ENCODE assay signal across 23 cellular contexts in the genomic region with DNA sequence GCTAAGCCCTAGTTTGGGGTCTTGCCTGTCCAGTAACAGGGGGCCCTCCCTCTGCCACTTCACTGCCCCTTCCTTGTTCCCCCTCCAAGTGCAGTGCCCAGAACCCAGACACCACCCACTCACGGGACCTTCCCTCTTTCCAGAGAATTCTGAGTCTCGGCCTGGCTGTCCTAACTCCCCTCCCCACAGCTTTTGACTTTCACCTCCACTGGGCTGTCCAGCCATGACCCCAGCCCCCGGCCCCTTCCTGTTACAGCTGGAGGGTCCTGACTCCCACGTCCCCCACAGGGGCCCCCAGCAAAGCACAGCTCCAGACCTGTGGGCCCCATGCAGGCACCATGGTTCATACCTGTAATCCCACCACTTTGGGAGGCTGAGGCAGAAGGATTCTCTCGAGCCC.
"Had no signal": no experiment of that assay in that cellular context is flagged by ENCODE, and none has a peak within 500 bp of the region (broad histone marks: within the 10 kb centered on the region; RNA-seq: fewer than 3 reads in every experiment).

No MANE protein-coding gene starts in this region.

- H3K4me3 Mint-ChIP-seq: activated CD4-positive, alpha-beta memory T cell treated with anti-CD3 and anti-CD28 coated beads, Interleukin-2, amount 10 ng/mL, durations not matched to agents 7 days and 5 days; activated CD4-positive, alpha-beta T cell treated with anti-CD3 and anti-CD28 coated beads, Interleukin-2, amount 10 ng/mL, durations not matched to agents 24 days and 14 days; activated CD8-positive, alpha-beta memory T cell treated with anti-CD3 and anti-CD28 coated beads, Interleukin-2, amount 10 ng/mL, durations not matched to agents 7 days and 5 days; activated naive CD8-positive, alpha-beta T cell treated with anti-CD3 and anti-CD28 coated beads for 36 hours; activated T-helper 17 cell treated with anti-CD3 and anti-CD28 coated beads, Interleukin-2, amount 50 U/mL, for 72 hours; endodermal cell; immature natural killer cell; memory B cell; neural crest cell; stimulated activated naive CD8-positive, alpha-beta T cell treated with anti-CD3 and anti-CD28 coated beads, Interleukin-15, amount 100 ng/mL, for 72 hours; T-helper 17 cell had no signal

- H3K9me3 Mint-ChIP-seq: activated CD4-positive, alpha-beta memory T cell treated with anti-CD3 and anti-CD28 coated beads, Interleukin-2, amount 10 ng/mL, durations not matched to agents 7 days and 5 days; activated CD4-positive, alpha-beta T cell treated with anti-CD3 and anti-CD28 coated beads, Interleukin-2, amount 10 ng/mL, durations not matched to agents 24 days and 14 days; activated naive CD8-positive, alpha-beta T cell treated with anti-CD3 and anti-CD28 coated beads for 36 hours; activated T-helper 17 cell treated with anti-CD3 and anti-CD28 coated beads, Interleukin-2, amount 50 U/mL, for 72 hours; immature natural killer cell; neural crest cell; stimulated activated naive CD8-positive, alpha-beta T cell treated with anti-CD3 and anti-CD28 coated beads, Interleukin-15, amount 100 ng/mL, for 72 hours had no signal

- H3K4me1 ChIP-seq: breast epithelium, suprapubic skin, tibial nerve had no signal

- H3K36me3 Mint-ChIP-seq: activated CD8-positive, alpha-beta memory T cell treated with anti-CD3 and anti-CD28 coated beads, Interleukin-2, amount 10 ng/mL, durations not matched to agents 7 days and 5 days; activated naive CD8-positive, alpha-beta T cell treated with anti-CD3 and anti-CD28 coated beads for 36 hours; immature natural killer cell; memory B cell had no signal

- H3K27ac Mint-ChIP-seq: activated CD4-positive, alpha-beta memory T cell treated with anti-CD3 and anti-CD28 coated beads, Interleukin-2, amount 10 ng/mL, durations not matched to agents 7 days and 5 days; activated CD4-positive, alpha-beta T cell treated with anti-CD3 and anti-CD28 coated beads, Interleukin-2, amount 10 ng/mL, durations not matched to agents 24 days and 14 days; activated CD8-positive, alpha-beta memory T cell treated with anti-CD3 and anti-CD28 coated beads, Interleukin-2, amount 10 ng/mL, durations not matched to agents 7 days and 5 days; activated naive CD8-positive, alpha-beta T cell treated with anti-CD3 and anti-CD28 coated beads for 36 hours; activated T-helper 17 cell treated with anti-CD3 and anti-CD28 coated beads, Interleukin-2, amount 50 U/mL, for 72 hours; endodermal cell; immature natural killer cell; memory B cell; stimulated activated naive CD8-positive, alpha-beta T cell treated with anti-CD3 and anti-CD28 coated beads, Interleukin-15, amount 100 ng/mL, for 72 hours; T-helper 17 cell had no signal

- H3K4me1 Mint-ChIP-seq: activated T-helper 17 cell treated with anti-CD3 and anti-CD28 coated beads, Interleukin-2, amount 50 U/mL, for 72 hours; endodermal cell; neural crest cell had no signal

- H3K4me3 ChIP-seq: breast epithelium, mucosa of descending colon, SK-N-MC, suprapubic skin, tibial nerve had no signal

- H3K36me3 ChIP-seq: breast epithelium, suprapubic skin, tibial nerve had no signal

- H3K27ac ChIP-seq: breast epithelium, SK-N-MC, suprapubic skin, tibial nerve had no signal

- H3K9me3 ChIP-seq: breast epithelium, mucosa of descending colon, suprapubic skin had no signal

- H3K27me3 ChIP-seq: tibial nerve had no signal

- DNase-seq: activated CD4-positive, alpha-beta memory T cell treated with anti-CD3 and anti-CD28 coated beads, Interleukin-2, amount 10 ng/mL, durations not matched to agents 7 days and 5 days; activated CD4-positive, alpha-beta T cell treated with anti-CD3 and anti-CD28 coated beads, Interleukin-2, amount 10 ng/mL, durations not matched to agents 24 days and 14 days; activated CD4-positive, CD25-positive, alpha-beta regulatory T cell; activated CD8-positive, alpha-beta memory T cell treated with anti-CD3 and anti-CD28 coated beads, Interleukin-2, amount 10 ng/mL, durations not matched to agents 7 days and 5 days; activated naive CD4-positive, alpha-beta T cell treated with Interleukin-2 at 50 U/mL for 16 hours; activated naive CD8-positive, alpha-beta T cell treated with anti-CD3 and anti-CD28 coated beads for 36 hours; activated T-cell treated with anti-CD3 and anti-CD28 coated beads, Interleukin-2, amount 50 U/mL, for 1 hour; cortex of kidney; endodermal cell; immature natural killer cell; occipital lobe; stimulated activated CD4-positive, alpha-beta T cell treated with anti-CD3 and anti-CD28 coated beads, Interleukin-4, amount 100 ng/mL, for 4 hours; stimulated activated naive CD8-positive, alpha-beta T cell treated with anti-CD3 and anti-CD28 coated beads, Interleukin-15, amount 100 ng/mL, for 72 hours; SW 1271; T-helper 17 cell had no signal

- H3K27me3 Mint-ChIP-seq: activated CD4-positive, alpha-beta T cell treated with anti-CD3 and anti-CD28 coated beads, Interleukin-2, amount 10 ng/mL, durations not matched to agents 24 days and 14 days; activated CD8-positive, alpha-beta memory T cell treated with anti-CD3 and anti-CD28 coated beads, Interleukin-2, amount 10 ng/mL, durations not matched to agents 7 days and 5 days; activated naive CD8-positive, alpha-beta T cell treated with anti-CD3 and anti-CD28 coated beads for 36 hours; activated T-helper 17 cell treated with anti-CD3 and anti-CD28 coated beads, Interleukin-2, amount 50 U/mL, for 72 hours had no signal

- ATAC-seq: activated CD8-positive, alpha-beta memory T cell treated with anti-CD3 and anti-CD28 coated beads, Interleukin-2, amount 10 ng/mL, durations not matched to agents 7 days and 5 days; activated T-helper 17 cell treated with anti-CD3 and anti-CD28 coated beads, Interleukin-2, amount 50 U/mL, for 72 hours; mucosa of descending colon; stimulated activated naive CD8-positive, alpha-beta T cell treated with anti-CD3 and anti-CD28 coated beads, Interleukin-15, amount 100 ng/mL, for 72 hours; T-helper 17 cell had no signal
